Comparison of ENCODE assay signal across 16 cellular contexts in the genomic region with DNA sequence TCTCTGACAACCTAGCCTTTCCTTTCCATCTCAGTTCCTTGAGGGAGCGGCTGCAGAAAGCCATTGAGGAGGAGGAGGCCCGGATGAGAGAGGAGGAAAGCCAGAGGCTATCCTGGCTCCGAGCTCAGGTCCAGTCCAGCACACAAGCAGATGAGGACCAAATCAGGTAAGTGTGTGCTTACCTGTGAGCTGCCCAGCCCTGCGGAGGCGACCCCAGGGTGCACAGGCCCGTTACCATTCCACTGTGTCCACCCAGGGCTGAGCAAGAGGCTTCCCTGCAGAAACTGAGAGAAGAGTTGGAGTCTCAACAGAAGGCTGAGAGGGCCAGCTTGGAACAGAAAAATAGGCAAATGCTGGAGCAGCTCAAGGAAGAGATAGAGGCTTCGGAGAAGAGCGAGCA.
A peak's percentile ranks its signal among the peaks of the same experiment; 100 is the strongest.
DNase-seq lines count a peak whose midpoint lies in the region; ATAC-seq and TF ChIP-seq lines count a peak whose summit lies in the region.
"Had no signal": no experiment of that assay in that cellular context is flagged by ENCODE, and none has a peak within 500 bp of the region (broad histone marks: within the 10 kb centered on the region; RNA-seq: fewer than 3 reads in every experiment).

No MANE protein-coding gene starts in this region.

- H3K9me3 Mint-ChIP-seq in central memory CD8-positive, alpha-beta T cell = no peaks in the 10 kb centered on the region
- no peaks in the 10 kb centered on the region for H3K9me3 Mint-ChIP-seq in nephron progenitor cell
- H3K9me3 Mint-ChIP-seq in stimulated activated effector memory CD8-positive, alpha-beta T cell treated with anti-CD3 and anti-CD28 coated beads, Interleukin-12 subunit alpha, Interleukin-12 subunit beta, amount 100 ng/mL, for 72 hours = no peaks in the 10 kb centered on the region
- H3K9me3 Mint-ChIP-seq in glutamatergic neuron (ENCODE audit: unreplicated experiment) = no peaks in the 10 kb centered on the region
- H3K9me3 Mint-ChIP-seq: CD4-positive, alpha-beta T cell; GM23338 had no signal

- no peaks in the 10 kb centered on the region for H3K9me3 ChIP-seq in heart right ventricle
- H3K9me3 ChIP-seq: BLaER1 treated with 17β-estradiol and CSF1 and Interleukin-3, amounts not matched to agents 10 nM and 100 nM; HAP-1 had no signal

- 97 to 98% methylated on average over 8 of the region's 8 CpGs for WGBS in heart right ventricle, 2 donors

- ATAC-seq in Right ventricle myocardium inferior = no peak
- no peak for ATAC-seq in heart right ventricle
- no peak for ATAC-seq in central memory CD8-positive, alpha-beta T cell (replicated peaks; ENCODE audit: extremely low read depth, poor library complexity, severe bottlenecking)
- no peak for ATAC-seq in stimulated activated effector memory CD8-positive, alpha-beta T cell treated with anti-CD3 and anti-CD28 coated beads, Interleukin-12 subunit alpha, Interleukin-12 subunit beta, amount 100 ng/mL, for 72 hours
- no peak for ATAC-seq in HG03025 (IDR thresholded peaks at IDR 0.05; ENCODE audit: low FRiP score, unreplicated experiment)
- no peak for ATAC-seq in HG03521 (IDR thresholded peaks at IDR 0.05; ENCODE audit: unreplicated experiment)
- ATAC-seq: GM12878, GM23338 had no signal

- no peak overlapping the region for H3K4me3 Mint-ChIP-seq in central memory CD8-positive, alpha-beta T cell
- no peak overlapping the region for H3K4me3 Mint-ChIP-seq in nephron progenitor cell
- no peak overlapping the region for H3K4me3 Mint-ChIP-seq in stimulated activated effector memory CD8-positive, alpha-beta T cell treated with anti-CD3 and anti-CD28 coated beads, Interleukin-12 subunit alpha, Interleukin-12 subunit beta, amount 100 ng/mL, for 72 hours
- no peak overlapping the region for H3K4me3 Mint-ChIP-seq in glutamatergic neuron (ENCODE audit: unreplicated experiment)
- H3K4me3 Mint-ChIP-seq: CD4-positive, alpha-beta T cell; GM23338 had no signal

- TF ChIP-seq CTCF in heart right ventricle (IDR thresholded peaks at IDR 0.05) = no peak
- TF ChIP-seq CTCF in nephron progenitor cell (IDR thresholded peaks at IDR 0.05) = no peak
- no peak for TF ChIP-seq CTCF in glutamatergic neuron (IDR thresholded peaks at IDR 0.05; ENCODE audit: partially characterized antibody, unreplicated experiment)

- H3K4me3 ChIP-seq in heart right ventricle = no peak overlapping the region
- H3K4me3 ChIP-seq: BLaER1 treated with 17β-estradiol and CSF1 and Interleukin-3, amounts not matched to agents 10 nM and 100 nM; GM12878; GM23338; HAP-1 had no signal

- H3K27ac ChIP-seq in heart right ventricle = no peak overlapping the region
- H3K27ac ChIP-seq: BLaER1 treated with 17β-estradiol and CSF1 and Interleukin-3, amounts not matched to agents 10 nM and 100 nM; HL-60 had no signal

- no peaks in the 10 kb centered on the region for H3K4me1 Mint-ChIP-seq in central memory CD8-positive, alpha-beta T cell
- H3K4me1 Mint-ChIP-seq in nephron progenitor cell (peaks cover 4% of the 10 kb centered on the region), glutamatergic neuron (ENCODE audit: low read depth, unreplicated experiment) (peaks cover 2% of the 10 kb centered on the region)
- H3K4me1 Mint-ChIP-seq in stimulated activated effector memory CD8-positive, alpha-beta T cell treated with anti-CD3 and anti-CD28 coated beads, Interleukin-12 subunit alpha, Interleukin-12 subunit beta, amount 100 ng/mL, for 72 hours = no peaks in the 10 kb centered on the region
- H3K4me1 Mint-ChIP-seq: GM23338 had no signal

- H3K27me3 Mint-ChIP-seq in central memory CD8-positive, alpha-beta T cell = no peaks in the 10 kb centered on the region
- H3K27me3 Mint-ChIP-seq in nephron progenitor cell (ENCODE audit: low read depth, poor library complexity) = peaks cover 3% of the 10 kb centered on the region
- peaks cover 5% of the 10 kb centered on the region for H3K27me3 Mint-ChIP-seq in glutamatergic neuron (ENCODE audit: unreplicated experiment)
- H3K27me3 Mint-ChIP-seq: CD4-positive, alpha-beta T cell had no signal

- H3K27ac Mint-ChIP-seq in central memory CD8-positive, alpha-beta T cell (ENCODE audit: low read depth) = peak overlapping the region; percentile 64
- H3K27ac Mint-ChIP-seq in nephron progenitor cell (peak overlapping the region; percentile 70), glutamatergic neuron (ENCODE audit: unreplicated experiment) (no peak overlapping the region)
- H3K27ac Mint-ChIP-seq in stimulated activated effector memory CD8-positive, alpha-beta T cell treated with anti-CD3 and anti-CD28 coated beads, Interleukin-12 subunit alpha, Interleukin-12 subunit beta, amount 100 ng/mL, for 72 hours = peak overlapping the region; percentile 78
- H3K27ac Mint-ChIP-seq: CD4-positive, alpha-beta T cell; GM23338 had no signal

- no peaks in the 10 kb centered on the region for H3K4me1 ChIP-seq in heart right ventricle
- H3K4me1 ChIP-seq: BLaER1 treated with 17β-estradiol and CSF1 and Interleukin-3, amounts not matched to agents 10 nM and 100 nM; HAP-1 had no signal

- H3K36me3 ChIP-seq in heart right ventricle = peaks cover 0 to 95% (median 35%) of the 10 kb centered on the region in 9 donors

- intact Hi-C loops in Right ventricle myocardium inferior (cut with DNase I) = no loop called here
- intact Hi-C loops in heart right ventricle (cut with DNase I) = no loop called here

- DNase-seq in Right ventricle myocardium inferior (ENCODE audit: missing footprints) = peak; percentile 64
- no peak for DNase-seq in heart right ventricle
- no peak for DNase-seq in central memory CD8-positive, alpha-beta T cell (ENCODE audit: low spot score in 2 of 2)
- DNase-seq in nephron progenitor cell = no peak
- DNase-seq in stimulated activated effector memory CD8-positive, alpha-beta T cell treated with anti-CD3 and anti-CD28 coated beads, Interleukin-12 subunit alpha, Interleukin-12 subunit beta, amount 100 ng/mL, for 72 hours (ENCODE audit: low spot score in 2 of 2) = no peak
- no peak for DNase-seq in glutamatergic neuron
- DNase-seq: ACHN; CD4-positive, alpha-beta T cell; DMS79 had no signal

- H3K36me3 Mint-ChIP-seq in central memory CD8-positive, alpha-beta T cell (ENCODE audit: insufficient read depth) = peaks cover 14% of the 10 kb centered on the region
- H3K36me3 Mint-ChIP-seq in nephron progenitor cell (ENCODE audit: low read depth) (peaks cover 52% of the 10 kb centered on the region), glutamatergic neuron (ENCODE audit: unreplicated experiment) (peaks cover 5% of the 10 kb centered on the region)
- peaks cover 24% of the 10 kb centered on the region for H3K36me3 Mint-ChIP-seq in stimulated activated effector memory CD8-positive, alpha-beta T cell treated with anti-CD3 and anti-CD28 coated beads, Interleukin-12 subunit alpha, Interleukin-12 subunit beta, amount 100 ng/mL, for 72 hours

- H3K27me3 ChIP-seq in heart right ventricle = no peaks in the 10 kb centered on the region
- H3K27me3 ChIP-seq: BLaER1 treated with 17β-estradiol and CSF1 and Interleukin-3, amounts not matched to agents 10 nM and 100 nM had no signal
